8 cellular contexts compared by ENCODE assay signal in genomic region chr5:71454913-71455312, GRCh38. TPM values are rescaled to one million over a fixed set of nuclear protein-coding genes. Genes with fewer than 3 reads are reported as not detected.
DNase-seq lines count a peak whose midpoint lies in the region; ATAC-seq and TF ChIP-seq lines count a peak whose summit lies in the region.

No MANE protein-coding gene starts in this region.

- WGBS in heart right ventricle, 2 donors, result 61 to 67% methylated on average over 19 of the region's 19 CpGs

- CTCF ChIA-PET in HEK293T (lab: Yijun Ruan, JAX), result no interaction called here

- no peak for TF ChIP-seq CTCF in heart right ventricle (IDR thresholded peaks at IDR 0.05)
- no peak for TF ChIP-seq CTCF in brain (conservative IDR thresholded peaks at IDR 0.05)
- no peak for TF ChIP-seq CTCF in vagina (IDR thresholded peaks at IDR 0.05)

- intact Hi-C loops in heart right ventricle (cut with DNase I) (no loop called here), Right ventricle myocardium superior (cut with DNase I) (no loop called here), vagina (cut with DNase I) (no loop called here)

- ATAC-seq in heart right ventricle, result no peak
- ATAC-seq in Right ventricle myocardium superior (ENCODE audit: poor library complexity), result no peak
- ATAC-seq in GM21786 (IDR thresholded peaks at IDR 0.05; ENCODE audit: unreplicated experiment), result no peak

- H3K27me3 ChIP-seq in heart right ventricle (peaks cover 0 to 21% (median 12%) of the 10 kb centered on the region in 7 donors), mucosa of rectum (ENCODE audit: control insufficient read depth in 2 of 2, insufficient read depth in 2 of 2, low read length in 2 of 2) (no peaks in the 10 kb centered on the region), vagina (no peaks in the 10 kb centered on the region)

- H3K9me3 ChIP-seq in heart right ventricle, result no peaks in the 10 kb centered on the region
- no peaks in the 10 kb centered on the region for H3K9me3 ChIP-seq in mucosa of rectum (ENCODE audit: control insufficient read depth in 2 of 2, low read length in 2 of 2)
- H3K9me3 ChIP-seq in vagina, result no peaks in the 10 kb centered on the region

- H3K27ac ChIP-seq in heart right ventricle (peak overlapping the region in 8 of 10 donors; percentile 81 to 96 (median 90)), mucosa of rectum (ENCODE audit: low read depth in 2 of 2, low read length in 2 of 2) (peak overlapping the region; percentile 89), vagina (peak overlapping the region; percentile 93)

- TF ChIP-seq POLR2A in vagina (IDR thresholded peaks at IDR 0.05), result no peak

- H3K36me3 Mint-ChIP-seq in brain, result peaks cover 22% of the 10 kb centered on the region

- H3K4me3 Mint-ChIP-seq in brain, result peak overlapping the region; percentile 88 to 99 (median 96)

- H3K27me3 Mint-ChIP-seq in brain, result peaks cover 23% of the 10 kb centered on the region

- H3K9ac ChIP-seq in mucosa of rectum (ENCODE audit: low read depth in 1 of 2, low read length in 2 of 2), result peak overlapping the region; percentile 15 to 95

- peaks cover 0 to 3% (median 0%) of the 10 kb centered on the region in 5 experiments for H3K9me3 Mint-ChIP-seq in brain

- peak overlapping the region; percentile 93 to 99 (median 98) for H3K27ac Mint-ChIP-seq in brain

- peaks cover 37% of the 10 kb centered on the region for H3K4me1 Mint-ChIP-seq in brain

- peaks cover 0 to 31% (median 23%) of the 10 kb centered on the region in 9 donors for H3K4me1 ChIP-seq in heart right ventricle
- H3K4me1 ChIP-seq in mucosa of rectum (ENCODE audit: control insufficient read depth in 2 of 2, insufficient read depth in 2 of 2, low read length in 2 of 2), result peaks cover 5 to 10% of the 10 kb centered on the region in 2 donors
- peaks cover 23% of the 10 kb centered on the region for H3K4me1 ChIP-seq in vagina

- H3K4me3 ChIP-seq in heart right ventricle (peak overlapping the region; percentile 50 to 99 (median 88)), mucosa of rectum (ENCODE audit: low read length in 2 of 2) (peak overlapping the region; percentile 95 to 98), vagina (peak overlapping the region; percentile 61 to 98)

- POLR2A ChIA-PET in HEK293T (lab: Yijun Ruan, JAX), result no interaction called here

- DNase-seq in heart right ventricle (no peak), Right ventricle myocardium superior (no peak), vagina (ENCODE audit: extremely low spot score in 2 of 2) (no peak), germinal center (ENCODE audit: low spot score) (no peak), HEK293T (ENCODE audit: extremely low spot score) (no peak)

- H3K36me3 ChIP-seq in heart right ventricle (peaks cover 0 to 16% (median 15%) of the 10 kb centered on the region in 9 donors), mucosa of rectum (ENCODE audit: control insufficient read depth in 2 of 2, insufficient read depth in 2 of 2, low read length in 2 of 2) (peaks cover 7 to 14% of the 10 kb centered on the region in 2 donors), vagina (peaks cover 0 to 14% of the 10 kb centered on the region in 2 donors)

TF ChIP-seq in HEK293T, 16 proteins besides CTCF, POLR2A, EP300 and RAD21:
- TF ChIP-seq NFRKB (IDR thresholded peaks at IDR 0.05), result no peak
- TF ChIP-seq TARDBP (IDR thresholded peaks at IDR 0.05), result no peak
TF ChIP-seq in HEK293T: peak in this region for 0.

RNA-seq across cellular contexts. Expression of gene BDP1, which starts 0.5 kb away (rescaled TPM):
- total RNA-seq in heart right ventricle (10 to 100 TPM; 14.9 to 19.6 (median 17.1) TPM), Right ventricle myocardium superior (12.8 TPM), vagina (35.4 TPM)
- polyA plus RNA-seq in heart right ventricle (10 to 100 TPM in 1 of 2 donors, 1 to 10 TPM in 1; 5.3 to 19.8 TPM), brain (ENCODE audit: insufficient read depth, low read depth, low replicate concordance) (1.9 TPM)
